Comparison of ENCODE assay signal across 8 cellular contexts in the genomic region with DNA sequence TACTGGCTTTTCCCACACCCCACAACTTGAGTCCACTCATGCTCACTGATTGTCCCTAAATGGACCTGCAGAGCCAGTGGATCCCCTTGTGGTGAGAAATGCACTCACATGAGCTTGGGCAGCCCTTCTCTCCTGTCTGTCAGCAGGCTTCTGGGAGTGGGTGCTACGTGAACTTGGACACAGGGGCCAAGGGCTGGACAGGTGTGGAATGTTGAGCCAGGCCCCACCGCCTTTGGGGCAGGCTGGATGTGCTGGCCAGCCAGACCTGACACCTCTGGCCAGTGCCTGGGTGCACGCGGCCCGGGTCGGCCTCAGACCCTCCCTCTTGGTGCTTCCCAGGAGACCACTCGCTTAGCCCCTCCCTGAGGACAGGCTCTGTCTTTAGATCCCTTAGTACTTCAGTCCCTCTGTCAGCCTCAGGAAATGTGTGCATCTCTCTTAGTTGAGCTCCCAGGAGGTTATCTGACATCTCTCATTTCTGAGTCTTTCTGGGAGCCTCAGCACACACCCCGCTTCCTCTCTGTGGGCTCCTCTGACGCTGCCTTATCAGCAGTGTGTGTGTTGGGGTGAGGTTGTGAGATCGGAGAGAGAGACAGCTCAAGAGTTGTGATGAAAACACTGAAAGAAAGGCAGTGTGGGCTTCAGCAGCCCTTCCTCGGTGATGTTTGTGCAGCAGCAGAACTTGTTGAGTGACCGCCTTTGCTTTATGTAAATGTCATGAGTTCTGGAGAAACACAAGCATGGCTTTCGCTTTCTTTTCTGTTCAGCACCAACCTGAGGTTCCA.
DNase-seq lines count a peak whose midpoint lies in the region; ATAC-seq and TF ChIP-seq lines count a peak whose summit lies in the region.

No MANE protein-coding gene starts in this region.

- ATAC-seq in CD8-positive, alpha-beta T cell = peak; percentile 91
- peak; percentile 60 for ATAC-seq in GM19455 (IDR thresholded peaks at IDR 0.05; ENCODE audit: unreplicated experiment)
- ATAC-seq in activated CD8-positive, alpha-beta T cell treated with anti-CD3 and anti-CD28 coated beads, Interleukin-2, amount 10 ng/mL, durations not matched to agents 7 days and 5 days = peak; percentile 90

- peaks cover 59% of the 10 kb centered on the region for H3K4me1 ChIP-seq in CD8-positive, alpha-beta T cell (ENCODE audit: insufficient read depth, low read length)

- CTCF ChIA-PET in CD8-positive, alpha-beta T cell (lab: Charles Lee) = interaction anchor here (1.2 to 5.7 kb wide), 11 partner anchors 8 to 119 kb away, joined by 3 to 50 read pairs (median 6); no protein-coding TSS in a partner anchor
- CTCF ChIA-PET in activated CD8-positive, alpha-beta T cell treated with anti-CD3 and anti-CD28 coated beads, Interleukin-2, amount 10 ng/mL, durations not matched to agents 7 days and 5 days (lab: Charles Lee) = interaction anchor here (0.7 to 4.2 kb wide), 15 partner anchors 9 to 199 kb away, joined by 3 to 66 read pairs (median 5); no protein-coding TSS in a partner anchor

- intact Hi-C loops in CD8-positive, alpha-beta T cell (cut with DNase I, micrococcal nuclease) = loop anchor here (1.0 to 5.0 kb wide), 7 partner anchors 14 to 196 kb away; a partner anchor contains a TSS

- H3K4me3 Mint-ChIP-seq in CD8-positive, alpha-beta T cell = peak overlapping the region; percentile 91
- H3K4me3 Mint-ChIP-seq in activated CD8-positive, alpha-beta T cell treated with anti-CD3 and anti-CD28 coated beads, Interleukin-2, amount 10 ng/mL, durations not matched to agents 7 days and 5 days = peak overlapping the region; percentile 80

- peaks cover 4% of the 10 kb centered on the region for H3K36me3 Mint-ChIP-seq in CD8-positive, alpha-beta T cell
- peaks cover 11% of the 10 kb centered on the region for H3K36me3 Mint-ChIP-seq in activated CD8-positive, alpha-beta T cell treated with anti-CD3 and anti-CD28 coated beads, Interleukin-2, amount 10 ng/mL, durations not matched to agents 7 days and 5 days (ENCODE audit: low read depth)

- peak; percentile 56 for TF ChIP-seq CTCF in CD8-positive, alpha-beta T cell (IDR thresholded peaks at IDR 0.05)
- peak; percentile 21 for TF ChIP-seq CTCF in fibroblast of the aortic adventitia (IDR thresholded peaks at IDR 0.05; ENCODE audit: insufficient read depth, low read length)

- no peaks in the 10 kb centered on the region for H3K9me3 ChIP-seq in CD8-positive, alpha-beta T cell (ENCODE audit: low read length)

- POLR2A ChIA-PET in CD8-positive, alpha-beta T cell (lab: Charles Lee) = interaction anchor here (0.5 to 5.9 kb wide), 8 partner anchors 9 to 618 kb away, joined by 3 to 172 read pairs (median 3); no protein-coding TSS in a partner anchor
- POLR2A ChIA-PET in activated CD8-positive, alpha-beta T cell treated with anti-CD3 and anti-CD28 coated beads, Interleukin-2, amount 10 ng/mL, durations not matched to agents 7 days and 5 days (lab: Charles Lee) = interaction anchor here (0.5 to 6.1 kb wide), 10 partner anchors 10 to 609 kb away, joined by 3 to 129 read pairs (median 4); a partner anchor contains a TSS

- peaks cover 73% of the 10 kb centered on the region for H3K4me1 Mint-ChIP-seq in CD8-positive, alpha-beta T cell (ENCODE audit: low read depth)
- H3K4me1 Mint-ChIP-seq in activated CD8-positive, alpha-beta T cell treated with anti-CD3 and anti-CD28 coated beads, Interleukin-2, amount 10 ng/mL, durations not matched to agents 7 days and 5 days (ENCODE audit: low read depth) = peaks cover 55% of the 10 kb centered on the region

- DNase-seq in CD8-positive, alpha-beta T cell = peak; percentile 56 to 89 (median 71)
- DNase-seq in HT-29 (ENCODE audit: low spot score) = peak; percentile 45
- DNase-seq in activated CD8-positive, alpha-beta T cell treated with anti-CD3 and anti-CD28 coated beads, Interleukin-2, amount 10 ng/mL, durations not matched to agents 7 days and 5 days = peak; percentile 89
- no peak for DNase-seq in fibroblast of the aortic adventitia (ENCODE audit: low read depth)
- peak; percentile 45 for DNase-seq in stimulated activated CD8-positive, alpha-beta memory T cell treated with anti-CD3 and anti-CD28 coated beads, Interleukin-15, amount 100 ng/mL, for 1 hour (ENCODE audit: low read depth)
- DNase-seq in ecto neural progenitor cell (ENCODE audit: low spot score) = no peak
- no peak for DNase-seq in hepatic stellate cell (ENCODE audit: low spot score)

- peak overlapping the region; percentile 66 for H3K27ac ChIP-seq in CD8-positive, alpha-beta T cell (ENCODE audit: low read depth, low read length)

- H3K4me3 ChIP-seq in CD8-positive, alpha-beta T cell (ENCODE audit: low read depth, low read length) = peak overlapping the region; percentile 48
- no peak overlapping the region for H3K4me3 ChIP-seq in fibroblast of the aortic adventitia (ENCODE audit: low read depth, low read length)

- no peaks in the 10 kb centered on the region for H3K36me3 ChIP-seq in CD8-positive, alpha-beta T cell (ENCODE audit: insufficient read depth, low read length)

- H3K27me3 ChIP-seq in CD8-positive, alpha-beta T cell (ENCODE audit: insufficient read depth, low read length) = no peaks in the 10 kb centered on the region

- no peaks in the 10 kb centered on the region for H3K27me3 Mint-ChIP-seq in CD8-positive, alpha-beta T cell (ENCODE audit: low read depth)
- H3K27me3 Mint-ChIP-seq in activated CD8-positive, alpha-beta T cell treated with anti-CD3 and anti-CD28 coated beads, Interleukin-2, amount 10 ng/mL, durations not matched to agents 7 days and 5 days (ENCODE audit: low read depth) = no peaks in the 10 kb centered on the region

- no peaks in the 10 kb centered on the region for H3K9me3 Mint-ChIP-seq in CD8-positive, alpha-beta T cell
- no peaks in the 10 kb centered on the region for H3K9me3 Mint-ChIP-seq in activated CD8-positive, alpha-beta T cell treated with anti-CD3 and anti-CD28 coated beads, Interleukin-2, amount 10 ng/mL, durations not matched to agents 7 days and 5 days (ENCODE audit: insufficient read depth)

- peak overlapping the region; percentile 98 for H3K27ac Mint-ChIP-seq in CD8-positive, alpha-beta T cell
- peak overlapping the region; percentile 99 for H3K27ac Mint-ChIP-seq in activated CD8-positive, alpha-beta T cell treated with anti-CD3 and anti-CD28 coated beads, Interleukin-2, amount 10 ng/mL, durations not matched to agents 7 days and 5 days

Comparison
In these comparisons a context has a peak if more than half of its experiments do, and no peak if none do; other contexts are left out.
1. DNase-seq: peak in CD8-positive, alpha-beta T cell (7 of 7), HT-29 (single experiment), activated CD8-positive, alpha-beta T cell treated with anti-CD3 and anti-CD28 coated beads, Interleukin-2, amount 10 ng/mL, durations not matched to agents 7 days and 5 days (single experiment) and stimulated activated CD8-positive, alpha-beta memory T cell treated with anti-CD3 and anti-CD28 coated beads, Interleukin-15, amount 100 ng/mL, for 1 hour (single experiment); none in fibroblast of the aortic adventitia (single experiment), ecto neural progenitor cell (single experiment) and hepatic stellate cell (single experiment).
2. Peak in every context shown above with its lines, with median percentiles within 50 percentile points of each other: ATAC-seq.